Comparison of ENCODE assay signal across 1 cellular context in the genomic region with DNA sequence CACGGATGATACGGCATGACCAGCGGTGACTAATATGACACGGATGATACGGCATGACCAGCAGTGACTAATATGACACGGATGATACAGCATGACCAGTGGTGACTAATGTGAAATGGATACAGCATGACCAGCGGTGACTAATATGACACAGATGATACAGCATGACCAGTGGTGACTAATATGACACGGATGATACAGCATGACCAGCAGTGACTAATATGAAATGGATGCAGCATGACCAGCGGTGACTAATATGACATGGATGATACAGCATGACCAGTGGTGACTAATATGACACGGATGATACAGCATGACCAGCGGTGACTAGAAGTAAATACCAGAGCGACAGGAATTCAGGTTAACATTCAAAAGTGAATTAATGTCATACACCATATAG.
TF ChIP-seq lines count a peak whose summit lies in the region.

No MANE protein-coding gene starts in this region.

TF ChIP-seq in K562, 482 proteins besides CTCF, POLR2A, EP300 and RAD21:
- TF ChIP-seq FOSL1 (tag; conservative IDR thresholded peaks at IDR 0.05), result peak; percentile 43; the same call in 1 of the 2 replicates
